In genomic region chr11:66331542-66332370, GRCh38 we compare ENCODE assay signal across 1 cellular context.
A peak's percentile ranks its signal among the peaks of the same experiment; 100 is the strongest.
TF ChIP-seq lines count a peak whose summit lies in the region.

No MANE protein-coding gene starts in this region.

TF ChIP-seq in HepG2, 621 proteins besides CTCF, POLR2A, EP300 and RAD21:
- TF ChIP-seq ZNF629 (CRISPR knock-in tag; conservative IDR thresholded peaks at IDR 0.05) (peak; percentile 54; the same call in 1 of the 2 replicates), RARA (CRISPR knock-in tag; IDR thresholded peaks at IDR 0.05) (no peak), MLLT10 (CRISPR knock-in tag; IDR thresholded peaks at IDR 0.05) (no peak)
